8 cellular contexts compared by ENCODE assay signal in genomic region chr2:213149949-213150314, GRCh38. TPM values are rescaled to one million over a fixed set of nuclear protein-coding genes. Genes with fewer than 3 reads are reported as not detected.
A peak's percentile ranks its signal among the peaks of the same experiment; 100 is the strongest.
DNase-seq lines count a peak whose midpoint lies in the region; ATAC-seq, FAIRE-seq and TF ChIP-seq lines count a peak whose summit lies in the region.

No MANE protein-coding gene starts in this region.

- no peaks in the 10 kb centered on the region for H3K79me2 ChIP-seq in H1 (ENCODE audit: control insufficient read depth in 1 of 2, insufficient read depth in 2 of 2, low read length in 2 of 2)

- H3K9ac ChIP-seq in H1 (replicated peaks in 1 of 4; ENCODE audit: extremely low read depth in 1 of 4, low read depth in 3 of 4, low read length in 3 of 4) = peak overlapping the region in 1 of 4 experiments; percentile 26; a peak in 2 of 7 replicates

- H3K4me2 ChIP-seq in H1 (ENCODE audit: insufficient read depth in 1 of 2, low read depth in 2 of 2, low read length in 2 of 2) = peak overlapping the region; percentile 68 to 76

- no peak overlapping the region for H3K18ac ChIP-seq in H1 (ENCODE audit: extremely low read depth, low read length)

- no peak overlapping the region for H4K91ac ChIP-seq in H1 (replicated peaks; ENCODE audit: insufficient read length, low read length)

- H3K27ac ChIP-seq in CD4-positive, CD25-positive, alpha-beta regulatory T cell (ENCODE audit: insufficient read depth, low read length, poor library complexity, severe bottlenecking) = peak overlapping the region; percentile 95
- no peak overlapping the region for H3K27ac ChIP-seq in H1 (ENCODE audit: low read depth, low read length)

- H3K27me3 Mint-ChIP-seq in CD4-positive, CD25-positive, alpha-beta regulatory T cell = peaks cover 4% of the 10 kb centered on the region

- H3K9me3 Mint-ChIP-seq in CD4-positive, CD25-positive, alpha-beta regulatory T cell = no peaks in the 10 kb centered on the region

- no peak overlapping the region for H3K23ac ChIP-seq in H1 (ENCODE audit: insufficient read length)

- no peak overlapping the region for H3K14ac ChIP-seq in H1 (ENCODE audit: insufficient read length)

- peak overlapping the region; percentile 94 to 97 (median 96) for H3K4me3 Mint-ChIP-seq in CD4-positive, CD25-positive, alpha-beta regulatory T cell

- peaks cover 26% of the 10 kb centered on the region for H3K4me1 ChIP-seq in CD4-positive, CD25-positive, alpha-beta regulatory T cell (ENCODE audit: control insufficient read depth, insufficient read depth, low read length, poor library complexity, severe bottlenecking)
- peaks cover 0 to 10% (median 2%) of the 10 kb centered on the region in 4 experiments; a peak in 2 of 7 replicates for H3K4me1 ChIP-seq in H1 (replicated peaks in 1 of 4; ENCODE audit: control insufficient read depth in 3 of 4, insufficient read depth in 4 of 4, low read length in 3 of 4)
- H3K4me1 ChIP-seq in neuron (ENCODE audit: insufficient read depth, low read length) = peaks cover 17% of the 10 kb centered on the region

- H3K9me3 ChIP-seq in CD4-positive, CD25-positive, alpha-beta regulatory T cell (ENCODE audit: control insufficient read depth in 2 of 2, low read length in 2 of 2) = no peaks in the 10 kb centered on the region
- H3K9me3 ChIP-seq in H1 (ENCODE audit: insufficient read depth in 2 of 2, low read depth in 1 of 2, low read length in 1 of 2) (no peaks in the 10 kb centered on the region), neuron (ENCODE audit: low read length) (no peaks in the 10 kb centered on the region)

- WGBS in H1 (ENCODE audit: extremely low coverage in 1 of 2, insufficient coverage in 1 of 2, insufficient read length in 1 of 2, insufficient replicate concordance in 2 of 2, low coverage in 1 of 2, low lambda C conversion rate in 2 of 2, missing lambda C conversion rate in 1 of 2), 2 experiments = 7% methylated on average over 7 of the region's 7 CpGs; no CpG with 5 or more reads in 1 of the 2 experiments

- H4K20me1 ChIP-seq in H1 (replicated peaks in 1 of 2; ENCODE audit: control insufficient read depth in 1 of 2, insufficient read depth in 2 of 2, low read length in 2 of 2) = no peaks in the 10 kb centered on the region

- H3K56ac ChIP-seq in H1 (replicated peaks; ENCODE audit: insufficient read length, low read depth, low read length) = no peak overlapping the region

- no peaks in the 10 kb centered on the region for H3K79me1 ChIP-seq in H1 (ENCODE audit: low read depth, low read length)

- no peak for TF ChIP-seq CTCF in H1 (IDR thresholded peaks at IDR 0.05; ENCODE audit: control extremely low read depth in 1 of 3, insufficient read depth in 1 of 3, low read depth in 1 of 3, low read length in 3 of 3)

- peaks cover 16% of the 10 kb centered on the region for H3K36me3 Mint-ChIP-seq in CD4-positive, CD25-positive, alpha-beta regulatory T cell

- H2AFZ ChIP-seq in H1 (ENCODE audit: low read length) = peak overlapping the region; percentile 79
- peak overlapping the region; percentile 94 for H2AFZ ChIP-seq in neuron (ENCODE audit: low read depth, low read length)

- CTCF ChIA-PET in H1 (lab: Charles Lee; ENCODE audit: partially characterized antibody) = interaction anchor here (0.6 to 1.9 kb wide), 7 partner anchors 19 to 437 kb away, joined by 3 to 7 read pairs (median 3); no protein-coding TSS in a partner anchor

- H3K4me3 ChIP-seq in CD4-positive, CD25-positive, alpha-beta regulatory T cell (ENCODE audit: low read depth, low read length) = peak overlapping the region; percentile 99
- H3K4me3 ChIP-seq in H1 (ENCODE audit: extremely low read depth in 1 of 4, insufficient read depth in 2 of 4, low read depth in 3 of 4, low read length in 4 of 4) (peak overlapping the region; percentile 11 to 97 (median 66)), neuron (ENCODE audit: low read length) (peak overlapping the region; percentile 95)

- peak overlapping the region; percentile 26; the same call in 1 of the 2 replicates for H2BK5ac ChIP-seq in H1 (ENCODE audit: low read depth, low read length)

- no peak overlapping the region for H2AK5ac ChIP-seq in H1 (ENCODE audit: low read depth, low read length)

- no peak overlapping the region for H2BK20ac ChIP-seq in H1 (ENCODE audit: low read length)

- peaks cover 4 to 33% (median 19%) of the 10 kb centered on the region in 4 donors for H3K4me1 Mint-ChIP-seq in CD4-positive, CD25-positive, alpha-beta regulatory T cell

- no peak overlapping the region for H2BK15ac ChIP-seq in H1 (ENCODE audit: low read length)

- H2BK120ac ChIP-seq in H1 (replicated peaks; ENCODE audit: low read depth, low read length) = no peak overlapping the region

- H3K23me2 ChIP-seq in H1 (ENCODE audit: low read depth, low read length) = peaks cover 8% of the 10 kb centered on the region

- no peaks in the 10 kb centered on the region for H3K36me3 ChIP-seq in CD4-positive, CD25-positive, alpha-beta regulatory T cell (ENCODE audit: control insufficient read depth, insufficient read depth, low read length)
- H3K36me3 ChIP-seq in H1 (ENCODE audit: control insufficient read depth in 2 of 4, insufficient read depth in 4 of 4, low read length in 3 of 4) (no peaks in the 10 kb centered on the region), neuron (ENCODE audit: insufficient read depth, low read length) (peaks cover 5% of the 10 kb centered on the region)

- POLR2A ChIA-PET in H1 (lab: Charles Lee; ENCODE audit: partially characterized antibody) = interaction anchor here (0.9 kb wide), 1 partner anchor 39 kb away, joined by 4 read pairs; no protein-coding TSS in a partner anchor

- no peak overlapping the region for H4K8ac ChIP-seq in H1 (ENCODE audit: extremely low read depth, insufficient read depth, low read length)

- no peaks in the 10 kb centered on the region for H3K27me3 ChIP-seq in CD4-positive, CD25-positive, alpha-beta regulatory T cell (ENCODE audit: control insufficient read depth, insufficient read depth, low read length)
- H3K27me3 ChIP-seq in H1 (replicated peaks in 1 of 4; ENCODE audit: control insufficient read depth in 3 of 4, extremely low read depth in 1 of 4, insufficient read depth in 3 of 4, low read length in 3 of 4) (no peaks in the 10 kb centered on the region), neuron (ENCODE audit: insufficient read depth, low read length) (no peaks in the 10 kb centered on the region)

- H2BK12ac ChIP-seq in H1 (ENCODE audit: low read depth, low read length) = no peak overlapping the region

- TF ChIP-seq RAD21 in H1 (IDR thresholded peaks at IDR 0.05 in 1 of 2, conservative IDR thresholded peaks at IDR 0.05 in 1 of 2; ENCODE audit: low read depth in 2 of 2, low read length in 2 of 2) = no peak

- no peak overlapping the region for H3K4ac ChIP-seq in H1 (replicated peaks; ENCODE audit: insufficient read length, low read depth, low read length)

- TF ChIP-seq EP300 in H1 (IDR thresholded peaks at IDR 0.05; ENCODE audit: borderline replicate concordance in 1 of 2, low read depth in 2 of 2, low read length in 2 of 2) = no peak

- no peak for DNase-seq in CD4-positive, CD25-positive, alpha-beta regulatory T cell
- DNase-seq in NAMALWA (ENCODE audit: low spot score) = peak; percentile 50
- no peak for DNase-seq in H1 (ENCODE audit: low read depth in 1 of 2, low spot score in 2 of 2)
- DNase-seq in NCI-H446 (lab: John Stamatoyannopoulos, UW) = no peak
- DNase-seq in KG1 (lab: John Stamatoyannopoulos, UW) = no peak

- peak overlapping the region; percentile 72 for H4K5ac ChIP-seq in H1 (ENCODE audit: insufficient read length, low read depth, low read length)

- no peak for TF ChIP-seq POLR2A in H1 (IDR thresholded peaks at IDR 0.05; ENCODE audit: control extremely low read depth in 1 of 2, low read depth in 2 of 2, low read length in 2 of 2)

- ATAC-seq in CD4-positive, CD25-positive, alpha-beta regulatory T cell (ENCODE audit: low read depth in 2 of 2) = no peak
- ATAC-seq in GM21528 (IDR thresholded peaks at IDR 0.05; ENCODE audit: low FRiP score, unreplicated experiment) (no peak), GM19035 (IDR thresholded peaks at IDR 0.05; ENCODE audit: unreplicated experiment) (no peak)

- no peak for FAIRE-seq in H1 (lab: Jason Lieb, UNC)

- peak overlapping the region; percentile 95 to 98 (median 98) for H3K27ac Mint-ChIP-seq in CD4-positive, CD25-positive, alpha-beta regulatory T cell

TF ChIP-seq in H1, 55 proteins besides CTCF, POLR2A, EP300 and RAD21:
- TF ChIP-seq ASH2L (IDR thresholded peaks at IDR 0.05; ENCODE audit: low read length) (peak; percentile 55), MAX (IDR thresholded peaks at IDR 0.05) (no peak), KDM5A (IDR thresholded peaks at IDR 0.05; ENCODE audit: low read length) (no peak), KDM1A (IDR thresholded peaks at IDR 0.05; ENCODE audit: borderline replicate concordance, low read length) (no peak)

RNA-seq across cellular contexts. Expression of gene IKZF2, which starts 1.5 kb away (rescaled TPM):
- total RNA-seq in CD4-positive, CD25-positive, alpha-beta regulatory T cell = 225 TPM
- 10 to 100 TPM; 26.8 to 36.7 (median 33.7) TPM for polyA plus RNA-seq in CD4-positive, CD25-positive, alpha-beta regulatory T cell
- total RNA-seq in H1 (2021; fragmentation: NEBNext Ultra II Directional; extraction: Animal tissue kit (Norgen Biotek cat#: 25700)) = 4.4 and 5.8 TPM in 2 replicates
- polyA plus RNA-seq in H1 (2011; rRNA removed) = 1.0 and 1.7 TPM in 2 replicates
- polyA plus RNA-seq in H1 (2011; cell fraction: cytosol; rRNA removed) = 1.8 TPM
- polyA plus RNA-seq in H1 (2011; cell fraction: nucleus; rRNA removed) = 3.6 TPM
- polyA plus RNA-seq in H1 (2012, experiment 1 of 2) = 1.9 to 3.1 TPM (median 2.3 TPM) in 4 replicates
- polyA plus RNA-seq in H1 (2012, experiment 2 of 2) = 0.63 TPM
- polyA plus RNA-seq in H1 (2013, experiment 1 of 2) = 1.5 TPM
- polyA plus RNA-seq in H1 (2013, experiment 2 of 2) = 1.1 TPM
- 18.4 and 19.7 TPM in 2 replicates for polyA minus RNA-seq in H1 (2011; rRNA and poly(A)+ RNA removed)
- 5.7 TPM for polyA minus RNA-seq in H1 (2011; cell fraction: cytosol; rRNA and poly(A)+ RNA removed)
- 40.8 TPM for polyA minus RNA-seq in H1 (2011; cell fraction: nucleus; rRNA and poly(A)+ RNA removed)

Comparison
In these comparisons a context has a peak if more than half of its experiments do, and no peak if none do; other contexts are left out.
1. RNA of gene IKZF2, which starts 1.5 kb away (total RNA-seq): 225 TPM in CD4-positive, CD25-positive, alpha-beta regulatory T cell (single experiment); 4.4 to 5.8 TPM in H1; every median in the first group is over 10 times any median in the second.
2. Peak in every context shown above with its lines, with median percentiles within 50 percentile points of each other: H3K4me3 ChIP-seq.